In genomic region chr20:56994006-56994405, GRCh38 we compare ENCODE assay signal across 18 cellular contexts.
A peak's percentile ranks its signal among the peaks of the same experiment; 100 is the strongest.
DNase-seq lines count a peak whose midpoint lies in the region; ATAC-seq and TF ChIP-seq lines count a peak whose summit lies in the region.
"Had no signal": no experiment of that assay in that cellular context is flagged by ENCODE, and none has a peak within 500 bp of the region (broad histone marks: within the 10 kb centered on the region; RNA-seq: fewer than 3 reads in every experiment).

No MANE protein-coding gene starts in this region.

- intact Hi-C loops in PC-3 (cut with micrococcal nuclease): loop anchor here (2.0 kb wide), 1 partner anchor 443 kb away; no protein-coding TSS in a partner anchor

- H2BK120ac ChIP-seq in neuronal stem cell (ENCODE audit: low read depth, low read length): no peak overlapping the region

- BruUV-seq in PC-3 (replicated peaks; lab: Mats Ljungman, UMichigan): no TSS peak

- H3K14ac ChIP-seq in neuronal stem cell (ENCODE audit: low read length): no peak overlapping the region

- CTCF ChIA-PET in PC-3 (lab: Charles Lee): no interaction called here

- H3K36me3 ChIP-seq in BLaER1 (no peaks in the 10 kb centered on the region), Karpas-422 (ENCODE audit: insufficient read depth, low read length) (no peaks in the 10 kb centered on the region), neuronal stem cell (replicated peaks in 1 of 2; ENCODE audit: control insufficient read depth in 2 of 2, insufficient read depth in 2 of 2, low read length in 2 of 2) (no peaks in the 10 kb centered on the region), PC-3 (ENCODE audit: low read depth, low read length) (no peaks in the 10 kb centered on the region)
- no peaks in the 10 kb centered on the region for H3K36me3 ChIP-seq in BLaER1 treated with 17β-estradiol and CSF1 and Interleukin-3, amounts not matched to agents 10 nM and 100 nM
- H3K36me3 ChIP-seq: BE2C had no signal

- H2AK5ac ChIP-seq in neuronal stem cell (ENCODE audit: low read depth, low read length): peak overlapping the region; percentile 37

- DNase-seq in Karpas-422: peak; percentile 30
- no peak for DNase-seq in neuronal stem cell (ENCODE audit: low spot score)
- DNase-seq in Ammon's horn (ENCODE audit: low spot score): no peak
- no peak for DNase-seq in GM19240 (ENCODE audit: insufficient read length, low spot score)
- no peak for DNase-seq in PC-3
- DNase-seq in T-helper 2 cell: no peak
- DNase-seq: BE2C; Caco-2; CD4-positive, CD25-positive, alpha-beta regulatory T cell; CD8-positive, alpha-beta T cell; DMS153; DND-41; GM23248; H7; HCEC 1CT had no signal

- H3K79me1 ChIP-seq in neuronal stem cell (ENCODE audit: low read depth, low read length): no peaks in the 10 kb centered on the region

- H3K4me2 ChIP-seq in BLaER1 (peak overlapping the region; percentile 38), Karpas-422 (ENCODE audit: low read depth, low read length, poor library complexity, severe bottlenecking) (no peak overlapping the region), neuronal stem cell (ENCODE audit: insufficient read depth, low read length, poor library complexity, severe bottlenecking) (no peak overlapping the region), PC-3 (ENCODE audit: low read length) (no peak overlapping the region)
- peak overlapping the region in 8 of 11 experiments; percentile 19 to 68 (median 52); a peak in 15 of 22 replicates for H3K4me2 ChIP-seq in BLaER1 treated with 17β-estradiol and CSF1 and Interleukin-3, amounts not matched to agents 10 nM and 100 nM

- H3K79me2 ChIP-seq in Karpas-422 (ENCODE audit: low read length) (no peaks in the 10 kb centered on the region), PC-3 (ENCODE audit: low read length) (no peaks in the 10 kb centered on the region)

- H4K20me1 ChIP-seq in BLaER1: no peaks in the 10 kb centered on the region
- no peaks in the 10 kb centered on the region for H4K20me1 ChIP-seq in BLaER1 treated with 17β-estradiol and CSF1 and Interleukin-3, amounts not matched to agents 10 nM and 100 nM
- no peaks in the 10 kb centered on the region for H4K20me1 ChIP-seq in Karpas-422 (ENCODE audit: insufficient read depth, low read depth, low read length)
- H4K20me1 ChIP-seq in PC-3 (ENCODE audit: low read length): no peaks in the 10 kb centered on the region

- no peaks in the 10 kb centered on the region for H3F3A ChIP-seq in PC-3 (ENCODE audit: low read length, unreplicated experiment)

- H3K9ac ChIP-seq in BLaER1 (no peak overlapping the region), Karpas-422 (ENCODE audit: low read length) (no peak overlapping the region), neuronal stem cell (ENCODE audit: low read depth, low read length, poor library complexity) (no peak overlapping the region), PC-3 (ENCODE audit: low read length) (no peak overlapping the region)
- no peak overlapping the region for H3K9ac ChIP-seq in BLaER1 treated with 17β-estradiol and CSF1 and Interleukin-3, amounts not matched to agents 10 nM and 100 nM
- H3K9ac ChIP-seq: GM23248 had no signal

- H3K23ac ChIP-seq in neuronal stem cell (ENCODE audit: low read depth, low read length, poor library complexity): peak overlapping the region; percentile 8

- H3K4me1 ChIP-seq in BLaER1 (peaks cover 43% of the 10 kb centered on the region), Karpas-422 (ENCODE audit: low read length) (peaks cover 3% of the 10 kb centered on the region; the same call in 1 of the 2 replicates), neuronal stem cell (ENCODE audit: control insufficient read depth in 2 of 2, insufficient read depth in 1 of 2, low read depth in 1 of 2, low read length in 2 of 2) (no peaks in the 10 kb centered on the region), PC-3 (ENCODE audit: insufficient read depth, low read length) (peaks cover 14% of the 10 kb centered on the region)
- H3K4me1 ChIP-seq in BLaER1 treated with 17β-estradiol and CSF1 and Interleukin-3, amounts not matched to agents 10 nM and 100 nM: peaks cover 0 to 43% (median 26%) of the 10 kb centered on the region in 10 experiments; a peak in 15 of 20 replicates
- H3K4me1 ChIP-seq: BE2C had no signal

- H3K9me2 ChIP-seq in Karpas-422 (replicated peaks; ENCODE audit: insufficient read depth, low read length): no peaks in the 10 kb centered on the region
- H3K9me2 ChIP-seq in PC-3 (replicated peaks; ENCODE audit: low read length): no peaks in the 10 kb centered on the region

- H3K18ac ChIP-seq in neuronal stem cell (ENCODE audit: low read length): no peak overlapping the region

- no peak for TF ChIP-seq CTCF in PC-3 (conservative IDR thresholded peaks at IDR 0.05; ENCODE audit: low read depth, low read length)

- no peak overlapping the region for H4K91ac ChIP-seq in neuronal stem cell (ENCODE audit: low read depth, low read length, poor library complexity)

- H3K9me3 ChIP-seq in BLaER1: peaks cover 14% of the 10 kb centered on the region
- peaks cover 12 to 15% (median 13%) of the 10 kb centered on the region in 11 experiments for H3K9me3 ChIP-seq in BLaER1 treated with 17β-estradiol and CSF1 and Interleukin-3, amounts not matched to agents 10 nM and 100 nM (replicated peaks in 1 of 11)
- peaks cover 6% of the 10 kb centered on the region for H3K9me3 ChIP-seq in Karpas-422 (ENCODE audit: low read length)
- peaks cover 0 to 9% of the 10 kb centered on the region in 2 donors for H3K9me3 ChIP-seq in neuronal stem cell (replicated peaks in 1 of 2; ENCODE audit: control insufficient read depth in 2 of 2, insufficient read depth in 1 of 2, low read depth in 1 of 2, low read length in 2 of 2)
- 0 out of 2 replicates have a peak, but pooled peaks cover 7% of the 10 kb centered on the region for H3K9me3 ChIP-seq in PC-3 (ENCODE audit: low read length)
- H3K9me3 ChIP-seq: BE2C had no signal

- ATAC-seq in PC-3: no peak
- ATAC-seq: CD8-positive, alpha-beta T cell had no signal

- H3K27ac ChIP-seq in BLaER1 (no peak overlapping the region), Karpas-422 (ENCODE audit: low read length) (no peak overlapping the region), neuronal stem cell (replicated peaks; ENCODE audit: low read length) (no peak overlapping the region), PC-3 (ENCODE audit: low read length) (no peak overlapping the region)
- H3K27ac ChIP-seq in BLaER1 treated with 17β-estradiol and CSF1 and Interleukin-3, amounts not matched to agents 10 nM and 100 nM: no peak overlapping the region
- H3K27ac ChIP-seq: C4-2B, GM23248 had no signal

- H4K8ac ChIP-seq in neuronal stem cell (ENCODE audit: low read depth, low read length): no peak overlapping the region

- H3K4ac ChIP-seq in neuronal stem cell (ENCODE audit: low read length): no peak overlapping the region

- no CpG with 5 or more reads among the region's 8 CpGs for WGBS in neuronal stem cell (ENCODE audit: extremely low coverage in 2 of 2, insufficient read length in 2 of 2, insufficient replicate concordance in 1 of 2), 2 donors

- H3K4me3 ChIP-seq in BLaER1 (no peak overlapping the region), Karpas-422 (ENCODE audit: low read length) (no peak overlapping the region), neuronal stem cell (ENCODE audit: low read length in 2 of 2) (no peak overlapping the region), PC-3 (ENCODE audit: low read length) (no peak overlapping the region)
- no peak overlapping the region for H3K4me3 ChIP-seq in BLaER1 treated with 17β-estradiol and CSF1 and Interleukin-3, amounts not matched to agents 10 nM and 100 nM
- H3K4me3 ChIP-seq: GM23248 had no signal

- H3K27me3 ChIP-seq in BLaER1 (no peaks in the 10 kb centered on the region), Karpas-422 (ENCODE audit: low read length) (no peaks in the 10 kb centered on the region), neuronal stem cell (ENCODE audit: control insufficient read depth in 3 of 3, insufficient read depth in 3 of 3, low read depth in 1 of 3, low read length in 3 of 3) (peaks cover 0 to 7% (median 0%) of the 10 kb centered on the region in 3 experiments), PC-3 (ENCODE audit: low read length) (no peaks in the 10 kb centered on the region)
- peaks cover 0 to 6% (median 0%) of the 10 kb centered on the region in 11 experiments; a peak in 2 of 22 replicates for H3K27me3 ChIP-seq in BLaER1 treated with 17β-estradiol and CSF1 and Interleukin-3, amounts not matched to agents 10 nM and 100 nM
- H3K27me3 ChIP-seq: BE2C had no signal

- H2AFZ ChIP-seq in Karpas-422 (ENCODE audit: low read length): no peak overlapping the region
- no peak overlapping the region for H2AFZ ChIP-seq in neuronal stem cell (ENCODE audit: low read length)
- no peak overlapping the region for H2AFZ ChIP-seq in PC-3 (ENCODE audit: low read length)
- H2AFZ ChIP-seq: GM23248 had no signal

- H2BK12ac ChIP-seq in neuronal stem cell (ENCODE audit: low read length): no peak overlapping the region

- POLR2A ChIA-PET in PC-3 (lab: Charles Lee; ENCODE audit: unreplicated experiment): no interaction called here

- no peak overlapping the region for H2BK5ac ChIP-seq in neuronal stem cell (ENCODE audit: low read length)

- no peak overlapping the region for H2BK15ac ChIP-seq in neuronal stem cell (ENCODE audit: low read length)

Comparison
In these comparisons a context has a peak if more than half of its experiments do, and no peak if none do; other contexts are left out.
1. H3K4me2 ChIP-seq: peak in BLaER1 (single experiment) and BLaER1 treated with 17β-estradiol and CSF1 and Interleukin-3, amounts not matched to agents 10 nM and 100 nM (8 of 11); none in Karpas-422 (single experiment), neuronal stem cell (single experiment) and PC-3 (single experiment).